In genomic region chr5:61330341-61330878, GRCh38 we compare ENCODE assay signal across 1 cellular context.
TF ChIP-seq lines count a peak whose summit lies in the region.

No MANE protein-coding gene starts in this region.

TF ChIP-seq in HCT116, 20 proteins besides CTCF, POLR2A, EP300 and RAD21:
- peak; percentile 47; the same call in 1 of the 2 replicates for TF ChIP-seq MAX (IDR thresholded peaks at IDR 0.05)
- peak; percentile 0 for TF ChIP-seq YY1 (IDR thresholded peaks at IDR 0.05; ENCODE audit: extremely low read depth, insufficient replicate concordance, low read depth, low read length)
- TF ChIP-seq SRF (IDR thresholded peaks at IDR 0.05; ENCODE audit: low read depth): peak; percentile 40; the same call in 1 of the 2 replicates
- TF ChIP-seq ZFX (IDR thresholded peaks at IDR 0.05): no peak
- TF ChIP-seq ELF1 (IDR thresholded peaks at IDR 0.05; ENCODE audit: borderline replicate concordance, low read depth): no peak
- no peak for TF ChIP-seq CBX3 (IDR thresholded peaks at IDR 0.05; ENCODE audit: low read depth)
TF ChIP-seq in HCT116: peak in this region for 3.
